Comparison of ENCODE assay signal across 18 cellular contexts in genomic region chr6:129874837-129875236, GRCh38. TPM values are rescaled to one million over a fixed set of nuclear protein-coding genes. Genes with fewer than 3 reads are reported as not detected.
DNase-seq lines count a peak whose midpoint lies in the region; ATAC-seq, FAIRE-seq and TF ChIP-seq lines count a peak whose summit lies in the region.
"Had no signal": no experiment of that assay in that cellular context is flagged by ENCODE, and none has a peak within 500 bp of the region (broad histone marks: within the 10 kb centered on the region; RNA-seq: fewer than 3 reads in every experiment).

No MANE protein-coding gene starts in this region.

- H3K36me3 ChIP-seq in GM12878 (ENCODE audit: control insufficient read depth in 2 of 2, insufficient read depth in 2 of 2, low read length in 1 of 2) (no peaks in the 10 kb centered on the region), upper lobe of left lung (no peaks in the 10 kb centered on the region)

- FAIRE-seq in GM18507 (lab: Jason Lieb, UNC) (peak; percentile 72), GM12878 (lab: Jason Lieb, UNC) (peak; percentile 54)

- H3K79me2 ChIP-seq in GM12878 (ENCODE audit: control insufficient read depth, insufficient read depth, low read length), result no peaks in the 10 kb centered on the region

- RAD21 ChIA-PET in GM12878 (lab: Charles Lee; ENCODE audit: unreplicated experiment), result interaction anchor here (0.8 to 2.7 kb wide), 8 partner anchors 9 to 384 kb away, joined by 3 to 14 read pairs (median 4); partner anchors contain the start of gene TMEM244

- in situ Hi-C loops in GM12878 (cut with MboI), result no loop called here

- TF ChIP-seq RAD21 in GM12878 (IDR thresholded peaks at IDR 0.05; ENCODE audit: insufficient read depth, low read depth, low read length), result no peak

- no peak for TF ChIP-seq POLR2A in GM12878 (IDR thresholded peaks at IDR 0.05; ENCODE audit: low read depth, low read length)
- no peak for TF ChIP-seq POLR2A in upper lobe of left lung (IDR thresholded peaks at IDR 0.05)

- H3K9ac ChIP-seq in GM12878 (ENCODE audit: control insufficient read depth, insufficient read depth, low read length), result no peak overlapping the region

- TF ChIP-seq CTCF in GM12878 (IDR thresholded peaks at IDR 0.05 in 2 of 3, conservative IDR thresholded peaks at IDR 0.05 in 1 of 3; ENCODE audit: control insufficient read depth in 2 of 3, extremely low read depth in 1 of 3, insufficient read depth in 1 of 3, low read depth in 3 of 3, low read length in 3 of 3) (no peak), upper lobe of left lung (IDR thresholded peaks at IDR 0.05) (no peak)

- CTCF ChIA-PET in GM12878 (lab: Yijun Ruan, JAX), result interaction anchor here (0.6 to 2.2 kb wide), 8 partner anchors 12 to 277 kb away, joined by 3 to 9 read pairs (median 4); no protein-coding TSS in a partner anchor

- intact Hi-C loops in GM12878 (cut with micrococcal nuclease; ENCODE audit: unreplicated experiment), result no loop called here

- ATAC-seq in GM21367 (IDR thresholded peaks at IDR 0.05; ENCODE audit: unreplicated experiment) (peak; percentile 49), HG02763 (IDR thresholded peaks at IDR 0.05; ENCODE audit: unreplicated experiment) (peak; percentile 28), GM12878 (peak; percentile 77), HG03378 (IDR thresholded peaks at IDR 0.05; ENCODE audit: unreplicated experiment) (no peak), upper lobe of left lung (ENCODE audit: low FRiP score in 2 of 2) (no peak)
- ATAC-seq: Panc1, Right ventricle myocardium inferior had no signal

- H4K20me1 ChIP-seq in GM12878 (ENCODE audit: control insufficient read depth, insufficient read depth), result no peaks in the 10 kb centered on the region

- H3K9me3 ChIP-seq in GM12878 (replicated peaks; ENCODE audit: control insufficient read depth, insufficient read depth, low read length), result no peaks in the 10 kb centered on the region; the same call in 2 of the 3 replicates
- H3K9me3 ChIP-seq in upper lobe of left lung, result no peaks in the 10 kb centered on the region

- no peak for TF ChIP-seq EP300 in GM12878 (IDR thresholded peaks at IDR 0.05; ENCODE audit: borderline replicate concordance in 1 of 2, control insufficient read depth in 1 of 2, low read depth in 2 of 2, low read length in 2 of 2)
- TF ChIP-seq EP300 in upper lobe of left lung (IDR thresholded peaks at IDR 0.05), result no peak

- H3K4me1 ChIP-seq in GM12878 (ENCODE audit: control insufficient read depth, insufficient read depth, low read length), result peaks cover 9% of the 10 kb centered on the region; the same call in 1 of the 2 replicates
- no peaks in the 10 kb centered on the region for H3K4me1 ChIP-seq in upper lobe of left lung

- POLR2A ChIA-PET in GM12878 (lab: Charles Lee), result interaction anchor here (0.6 to 1.3 kb wide), 4 partner anchors 12 to 192 kb away, joined by 3 to 5 read pairs (median 4); partner anchors contain the start of gene TMEM244

- H3K4me3 ChIP-seq in GM12878, result no peak overlapping the region
- H3K4me3 ChIP-seq in upper lobe of left lung, result no peak overlapping the region

- SMC1A ChIA-PET in GM12878 (lab: Charles Lee; ENCODE audit: uncharacterized antibody, unreplicated experiment), result interaction anchor here (1.2 to 3.5 kb wide), 15 partner anchors 8 to 147 kb away, joined by 3 to 19 read pairs (median 6); partner anchors contain the start of gene TMEM244

- BruUV-seq in GM12878 (replicated peaks; lab: Mats Ljungman, UMichigan), result no TSS peak

- DNase-seq in GM18507 (ENCODE audit: extremely low spot score, insufficient read length, low read depth) (no peak), GM12878 (ENCODE audit: low read depth, low spot score) (no peak), upper lobe of left lung (no peak)
- DNase-seq in stimulated activated CD4-positive, alpha-beta T cell treated with anti-CD3 and anti-CD28 coated beads, Interleukin-1b, Interleukin-23, amount 100 ng/mL, for 48 hours, result no peak
- DNase-seq: ACHN, AML-193, DMS79, H7, KG1, NCI-H146, NCI-H2081, NCI-H510A treated with DMSO at 0.1 percent for 48 hours, NCI-H82 had no signal

- no peak overlapping the region for H3K4me2 ChIP-seq in GM12878 (ENCODE audit: control insufficient read depth, insufficient read depth)

- no peak overlapping the region; the same call in 1 of the 2 replicates for H2AFZ ChIP-seq in GM12878 (ENCODE audit: control insufficient read depth, low read depth, low read length)

- H3K27me3 ChIP-seq in GM12878 (replicated peaks in 1 of 2; ENCODE audit: control insufficient read depth in 2 of 2, insufficient read depth in 2 of 2, low read length in 1 of 2), result no peaks in the 10 kb centered on the region
- no peaks in the 10 kb centered on the region for H3K27me3 ChIP-seq in upper lobe of left lung

- peak overlapping the region; percentile 38; the same call in 1 of the 2 replicates for H3K27ac ChIP-seq in GM12878 (ENCODE audit: control insufficient read depth, insufficient read depth)
- H3K27ac ChIP-seq in upper lobe of left lung, result no peak overlapping the region

TF ChIP-seq in GM12878, 131 proteins besides CTCF, POLR2A, EP300 and RAD21:
- TF ChIP-seq SKIL (IDR thresholded peaks at IDR 0.05; ENCODE audit: low read depth, poor library complexity, severe bottlenecking) (no peak), SIX5 (IDR thresholded peaks at IDR 0.05; ENCODE audit: low read depth, low read length, severe bottlenecking) (no peak), MYC (IDR thresholded peaks at IDR 0.05; ENCODE audit: insufficient read depth, insufficient read length, insufficient replicate concordance, low read length, severe bottlenecking) (no peak), KAT2A (conservative IDR thresholded peaks at IDR 0.05; ENCODE audit: control insufficient read depth, low read depth, low read length) (no peak), MEF2A (IDR thresholded peaks at IDR 0.05; ENCODE audit: insufficient read depth, low read depth, low read length) (no peak), YBX1 (IDR thresholded peaks at IDR 0.05) (no peak), IRF3 (IDR thresholded peaks at IDR 0.05) (no peak), TBL1XR1 (IDR thresholded peaks at IDR 0.05; ENCODE audit: low read depth, low read length) (no peak)

RNA-seq across cellular contexts. Expression of gene TMEM244, which starts 13.7 kb away (rescaled TPM):
- total RNA-seq in GM12878 (2013; cell fraction: nucleolus; rRNA removed), result not detected in 2 replicates
- total RNA-seq in GM12878 (2014; rRNA removed) (not detected in 2 replicates), GM12878 (2014; rRNA removed; fragmentation: Illumina TruSeq; extraction: Trizol) (not detected in 2 replicates), GM12878 (2021) (not detected in 2 replicates), upper lobe of left lung (not detected)
- not detected for polyA plus RNA-seq in GM12878 (2011; ENCODE audit: low read depth)
- polyA plus RNA-seq in GM12878 (2011; rRNA removed) (0.14 and 0.23 TPM in 2 replicates), GM12878 (2014; fragmentation: Illumina TruSeq; extraction: Trizol) (not detected in 2 replicates), GM12878 (2014; fragmentation: Nextera tagmentation; extraction: Ambion mirVana) (not detected), GM12878 (2014; rRNA removed) (not detected in 2 replicates), GM12878 (2016; fragmentation: Nextera tagmentation; extraction: Ambion mirVana) (not detected)
- 0.24 TPM in 1 of 2 replicates, not detected in the other for polyA plus RNA-seq in GM12878 (2011; cell fraction: cytosol; rRNA removed)
- polyA plus RNA-seq in GM12878 (2011; cell fraction: nucleus; rRNA removed), result not detected in 2 replicates
- not detected in 2 replicates for polyA plus RNA-seq in GM12878 (2012)
- polyA minus RNA-seq in GM12878 (2011; rRNA and poly(A)+ RNA removed), result not detected in 2 replicates
- not detected in 2 replicates for polyA minus RNA-seq in GM12878 (2011; cell fraction: cytosol; rRNA and poly(A)+ RNA removed)
- polyA minus RNA-seq in GM12878 (2011; cell fraction: nucleus; rRNA and poly(A)+ RNA removed), result not detected in 2 replicates
- total RNA-seq: H7, Right ventricle myocardium inferior had no signal

Comparison
In these comparisons a context has a peak if more than half of its experiments do, and no peak if none do; other contexts are left out.
1. ATAC-seq: peak in GM21367 (single experiment), HG02763 (single experiment) and GM12878 (single experiment); none in HG03378 (single experiment) and upper lobe of left lung (0 of 2).